In the genomic region with DNA sequence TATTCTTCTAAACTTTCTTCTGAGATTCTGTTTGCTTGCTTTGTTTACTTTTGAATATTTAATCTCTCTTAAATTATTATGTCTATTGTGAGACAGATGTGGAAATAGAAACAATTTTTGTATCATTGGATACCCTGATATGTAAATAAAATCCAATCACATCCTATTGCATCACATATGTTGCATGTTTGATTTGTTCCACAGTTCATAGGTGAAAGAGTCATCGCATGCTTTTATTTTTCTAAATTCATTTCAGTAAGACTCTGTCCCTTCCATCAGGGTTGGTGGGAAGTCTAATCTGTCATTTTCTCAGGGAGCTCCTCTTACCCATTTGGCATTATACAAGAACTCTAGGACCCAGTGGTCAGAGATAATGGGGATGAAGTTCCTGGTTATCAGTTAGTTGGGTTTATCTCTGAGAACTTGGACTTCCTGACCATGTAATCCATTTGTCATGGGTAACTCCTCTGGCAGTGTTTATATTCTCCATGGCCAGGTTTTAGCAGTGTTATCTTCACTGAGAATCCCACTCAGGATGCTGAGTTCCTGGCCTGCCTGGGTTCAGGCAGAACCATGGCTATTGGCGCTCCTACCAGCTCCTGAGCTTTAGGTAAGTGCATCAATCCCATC, we compare ENCODE assay signal across 28 cellular contexts.
"Had no signal": no experiment of that assay in that cellular context is flagged by ENCODE, and none has a peak within 500 bp of the region (broad histone marks: within the 10 kb centered on the region; RNA-seq: fewer than 3 reads in every experiment).

No MANE protein-coding gene starts in this region.

- FAIRE-seq: astrocyte, colon, endothelial cell of umbilical vein, pancreas had no signal

- H3K4me1 Mint-ChIP-seq: activated CD4-positive, alpha-beta memory T cell treated with anti-CD3 and anti-CD28 coated beads, Interleukin-2, amount 10 ng/mL, durations not matched to agents 7 days and 5 days; activated CD4-positive, alpha-beta T cell treated with anti-CD3 and anti-CD28 coated beads, Interleukin-2, amount 10 ng/mL, durations not matched to agents 24 days and 14 days; activated naive CD4-positive, alpha-beta T cell treated with anti-CD3 and anti-CD28 coated beads, Interleukin-2, amount 50 U/mL, for 24 hours; central memory CD8-positive, alpha-beta T cell; stimulated activated memory B cell treated with anti-CD40 and anti-IgM and Interleukin-4, amounts not matched to agents 10 μg/mL and 1 μg/mL and 100 μg/mL, for 72 hours had no signal

- H3K4me3 ChIP-seq: dorsolateral prefrontal cortex, esophagus muscularis mucosa, heart left ventricle, pancreas, psoas muscle, right atrium auricular region, stomach, suprapubic skin, transverse colon, uterus had no signal

- H3K9me3 Mint-ChIP-seq: activated CD4-positive, alpha-beta memory T cell treated with anti-CD3 and anti-CD28 coated beads, Interleukin-2, amount 10 ng/mL, durations not matched to agents 7 days and 5 days; activated CD4-positive, alpha-beta T cell treated with anti-CD3 and anti-CD28 coated beads, Interleukin-2, amount 10 ng/mL, durations not matched to agents 24 days and 14 days; activated naive CD4-positive, alpha-beta T cell treated with anti-CD3 and anti-CD28 coated beads, Interleukin-2, amount 50 U/mL, for 24 hours; activated T-helper 1 cell treated with anti-CD3 and anti-CD28 coated beads, Interleukin-12 subunit alpha, Interleukin-12 subunit beta, Interleukin-2, Interleukin-4 antibody, amounts not matched to agents 30 ng/mL and 10 ng/mL and 1 ng/mL, durations not matched to agents 14 hours and 24 hours and 36 hours; central memory CD8-positive, alpha-beta T cell; effector memory CD8-positive, alpha-beta T cell; nephron; stimulated activated memory B cell treated with anti-CD40 and anti-IgM and Interleukin-4, amounts not matched to agents 10 μg/mL and 1 μg/mL and 100 μg/mL, for 72 hours; T-helper 1 cell treated with Interleukin-12 subunit alpha and Interleukin-12 subunit beta and Interleukin-4 antibody, amounts not matched to agents 30 μg/mL and 1 μg/mL, for 36 hours had no signal

- H3K4me3 Mint-ChIP-seq: activated CD4-positive, alpha-beta memory T cell treated with anti-CD3 and anti-CD28 coated beads, Interleukin-2, amount 10 ng/mL, durations not matched to agents 7 days and 5 days; activated CD4-positive, alpha-beta T cell treated with anti-CD3 and anti-CD28 coated beads, Interleukin-2, amount 10 ng/mL, durations not matched to agents 24 days and 14 days; activated naive CD4-positive, alpha-beta T cell treated with anti-CD3 and anti-CD28 coated beads, Interleukin-2, amount 50 U/mL, for 24 hours; activated T-helper 1 cell treated with anti-CD3 and anti-CD28 coated beads, Interleukin-12 subunit alpha, Interleukin-12 subunit beta, Interleukin-2, Interleukin-4 antibody, amounts not matched to agents 30 ng/mL and 10 ng/mL and 1 ng/mL, durations not matched to agents 14 hours and 24 hours and 36 hours; central memory CD8-positive, alpha-beta T cell; effector memory CD8-positive, alpha-beta T cell; nephron; stimulated activated memory B cell treated with anti-CD40 and anti-IgM and Interleukin-4, amounts not matched to agents 10 μg/mL and 1 μg/mL and 100 μg/mL, for 72 hours; T-helper 1 cell treated with Interleukin-12 subunit alpha and Interleukin-12 subunit beta and Interleukin-4 antibody, amounts not matched to agents 30 μg/mL and 1 μg/mL, for 36 hours had no signal

- DNase-seq: activated CD4-positive, alpha-beta memory T cell treated with anti-CD3 and anti-CD28 coated beads, Interleukin-2, amount 10 ng/mL, durations not matched to agents 7 days and 5 days; activated CD4-positive, alpha-beta T cell treated with anti-CD3 and anti-CD28 coated beads, Interleukin-2, amount 10 ng/mL, durations not matched to agents 24 days and 14 days; activated gamma-delta T cell; dorsolateral prefrontal cortex; effector memory CD8-positive, alpha-beta T cell; heart left ventricle; islet precursor cell; left cardiac atrium; pancreas; psoas muscle; stimulated activated CD4-positive, alpha-beta T cell treated with anti-CD3 and anti-CD28 coated beads, Interleukin-1b, Interleukin-23, amount 100 ng/mL, for 48 hours; stomach; T1000; transverse colon; uterus had no signal

- ATAC-seq: activated CD4-positive, CD25-positive, alpha-beta regulatory T cell treated with anti-CD3 and anti-CD28 coated beads, Interleukin-2, amount 50 U/mL, for 24 hours; effector memory CD8-positive, alpha-beta T cell; heart left ventricle; left cardiac atrium; pancreas; psoas muscle; stimulated activated memory B cell treated with anti-CD40 and anti-IgM and Interleukin-4, amounts not matched to agents 10 μg/mL and 1 μg/mL and 100 μg/mL, for 72 hours had no signal

- H3K36me3 Mint-ChIP-seq: activated naive CD4-positive, alpha-beta T cell treated with anti-CD3 and anti-CD28 coated beads, Interleukin-2, amount 50 U/mL, for 24 hours; stimulated activated memory B cell treated with anti-CD40 and anti-IgM and Interleukin-4, amounts not matched to agents 10 μg/mL and 1 μg/mL and 100 μg/mL, for 72 hours had no signal

- H3K27ac Mint-ChIP-seq: activated CD4-positive, alpha-beta memory T cell treated with anti-CD3 and anti-CD28 coated beads, Interleukin-2, amount 10 ng/mL, durations not matched to agents 7 days and 5 days; activated CD4-positive, alpha-beta T cell treated with anti-CD3 and anti-CD28 coated beads, Interleukin-2, amount 10 ng/mL, durations not matched to agents 24 days and 14 days; activated naive CD4-positive, alpha-beta T cell treated with anti-CD3 and anti-CD28 coated beads, Interleukin-2, amount 50 U/mL, for 24 hours; activated T-helper 1 cell treated with anti-CD3 and anti-CD28 coated beads, Interleukin-12 subunit alpha, Interleukin-12 subunit beta, Interleukin-2, Interleukin-4 antibody, amounts not matched to agents 30 ng/mL and 10 ng/mL and 1 ng/mL, durations not matched to agents 14 hours and 24 hours and 36 hours; effector memory CD8-positive, alpha-beta T cell; nephron; stimulated activated memory B cell treated with anti-CD40 and anti-IgM and Interleukin-4, amounts not matched to agents 10 μg/mL and 1 μg/mL and 100 μg/mL, for 72 hours; T-helper 1 cell treated with Interleukin-12 subunit alpha and Interleukin-12 subunit beta and Interleukin-4 antibody, amounts not matched to agents 30 μg/mL and 1 μg/mL, for 36 hours had no signal

- H3K27me3 Mint-ChIP-seq: activated CD4-positive, alpha-beta memory T cell treated with anti-CD3 and anti-CD28 coated beads, Interleukin-2, amount 10 ng/mL, durations not matched to agents 7 days and 5 days; stimulated activated memory B cell treated with anti-CD40 and anti-IgM and Interleukin-4, amounts not matched to agents 10 μg/mL and 1 μg/mL and 100 μg/mL, for 72 hours had no signal
